18 cellular contexts compared by ENCODE assay signal in the genomic region with DNA sequence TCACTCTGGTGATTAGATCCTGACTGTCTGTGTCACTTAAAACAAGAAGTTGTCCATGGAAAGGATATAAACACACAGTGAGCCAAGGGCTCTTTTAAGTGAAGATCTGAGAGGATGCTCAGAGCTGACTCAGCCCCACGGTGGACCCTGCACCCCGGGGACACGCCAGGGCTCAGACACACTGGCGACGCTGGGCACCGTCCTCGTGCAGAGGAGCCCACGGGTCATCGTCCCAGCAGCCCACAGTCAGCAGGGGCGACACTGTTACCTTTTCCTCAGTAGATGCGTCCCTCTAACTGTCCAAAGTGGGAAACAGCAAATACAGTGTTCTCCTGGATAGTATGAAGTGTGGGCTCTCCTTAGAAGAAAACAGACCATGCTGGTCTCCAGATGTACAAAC.
A peak's percentile ranks its signal among the peaks of the same experiment; 100 is the strongest.
DNase-seq lines count a peak whose midpoint lies in the region; ATAC-seq and TF ChIP-seq lines count a peak whose summit lies in the region.
"Had no signal": no experiment of that assay in that cellular context is flagged by ENCODE, and none has a peak within 500 bp of the region (broad histone marks: within the 10 kb centered on the region; RNA-seq: fewer than 3 reads in every experiment).

No MANE protein-coding gene starts in this region.

- no peaks in the 10 kb centered on the region for H3K27me3 ChIP-seq in upper lobe of right lung
- H3K27me3 ChIP-seq: SJSA1 had no signal

- no peak for TF ChIP-seq CTCF in upper lobe of right lung (IDR thresholded peaks at IDR 0.05)

- DNase-seq in cardiac septum (ENCODE audit: low spot score): peak; percentile 69
- no peak for DNase-seq in Right ventricle myocardium inferior (ENCODE audit: missing footprints)
- peak; percentile 30 for DNase-seq in islet precursor cell
- DNase-seq in posterior vena cava (ENCODE audit: low spot score): peak; percentile 26
- DNase-seq in upper lobe of right lung: peak; percentile 39
- no peak for DNase-seq in NCI-H524 (lab: John Stamatoyannopoulos, UW)
- no peak for DNase-seq in kidney glomerular epithelial cell (lab: John Stamatoyannopoulos, UW)
- DNase-seq: Calu3, KBM-7, MV-4-11, NCI-H1694 treated with DMSO at 0.1 percent for 48 hours, NCI-H2227 treated with DMSO at 0.1 percent for 48 hours, NCI-H524 treated with DMSO at 0.1 percent for 48 hours, PC-3 had no signal

- peaks cover 22% of the 10 kb centered on the region for H3K9me3 ChIP-seq in upper lobe of right lung

- H3K36me3 ChIP-seq in upper lobe of right lung: peaks cover 11% of the 10 kb centered on the region
- H3K36me3 ChIP-seq: SJSA1 had no signal

- no peak overlapping the region for H3K4me3 ChIP-seq in upper lobe of right lung
- H3K4me3 ChIP-seq: SJSA1 had no signal

- H3K4me1 ChIP-seq in upper lobe of right lung: no peaks in the 10 kb centered on the region
- H3K4me1 ChIP-seq: SJSA1 had no signal

- no peak overlapping the region for H3K27ac ChIP-seq in upper lobe of right lung
- H3K27ac ChIP-seq: RWPE1, SJSA1 had no signal

- ATAC-seq in Right ventricle myocardium inferior: no peak
- no peak for ATAC-seq in upper lobe of right lung
- no peak for ATAC-seq in HG03175 (IDR thresholded peaks at IDR 0.05; ENCODE audit: unreplicated experiment)
- ATAC-seq: HepG2, PC-3 had no signal

- intact Hi-C loops in cardiac septum (cut with DNase I): no loop called here
- intact Hi-C loops in Right ventricle myocardium inferior (cut with DNase I): no loop called here
- intact Hi-C loops in posterior vena cava (cut with DNase I): no loop called here
- intact Hi-C loops in upper lobe of right lung (cut with DNase I): no loop called here

Comparison
In these comparisons a context has a peak if more than half of its experiments do, and no peak if none do; other contexts are left out.
1. DNase-seq: peak in cardiac septum (single experiment), islet precursor cell (single experiment), posterior vena cava (single experiment) and upper lobe of right lung (single experiment); none in Right ventricle myocardium inferior (single experiment), NCI-H524 (0 of 2) and kidney glomerular epithelial cell (single experiment).